In genomic region chr20:58839474-58839874, GRCh38 we compare ENCODE assay signal across 9 cellular contexts. TPM values are rescaled to one million over a fixed set of nuclear protein-coding genes. Genes with fewer than 3 reads are reported as not detected.
DNase-seq lines count a peak whose midpoint lies in the region; ATAC-seq, FAIRE-seq and TF ChIP-seq lines count a peak whose summit lies in the region.
"Had no signal": no experiment of that assay in that cellular context is flagged by ENCODE, and none has a peak within 500 bp of the region (broad histone marks: within the 10 kb centered on the region; RNA-seq: fewer than 3 reads in every experiment).

No MANE protein-coding gene starts in this region.

- no peak overlapping the region for H3K27ac Mint-ChIP-seq in CD4-positive, CD25-positive, alpha-beta regulatory T cell
- H3K27ac Mint-ChIP-seq in endodermal cell, result no peak overlapping the region
- H3K27ac Mint-ChIP-seq in neural crest cell (ENCODE audit: unreplicated experiment), result no peak overlapping the region
- H3K27ac Mint-ChIP-seq: natural killer cell had no signal

- H3K4me3 ChIP-seq in CD4-positive, CD25-positive, alpha-beta regulatory T cell (ENCODE audit: low read depth, low read length), result no peak overlapping the region
- H3K4me3 ChIP-seq in HUES6 (ENCODE audit: low read depth, low read length) (peak overlapping the region; percentile 63), endodermal cell (ENCODE audit: low read length) (peak overlapping the region; percentile 66)

- no peaks in the 10 kb centered on the region for H3K9me3 Mint-ChIP-seq in CD4-positive, CD25-positive, alpha-beta regulatory T cell
- H3K9me3 Mint-ChIP-seq in endodermal cell, result no peaks in the 10 kb centered on the region
- no peaks in the 10 kb centered on the region for H3K9me3 Mint-ChIP-seq in neural crest cell
- H3K9me3 Mint-ChIP-seq: natural killer cell had no signal

- H3K27me3 Mint-ChIP-seq in CD4-positive, CD25-positive, alpha-beta regulatory T cell, result peaks cover 34% of the 10 kb centered on the region
- H3K27me3 Mint-ChIP-seq in endodermal cell (ENCODE audit: insufficient read depth), result peaks cover 53% of the 10 kb centered on the region
- peaks cover 83% of the 10 kb centered on the region for H3K27me3 Mint-ChIP-seq in neural crest cell (ENCODE audit: low read depth)

- H3K9me3 ChIP-seq in CD4-positive, CD25-positive, alpha-beta regulatory T cell (ENCODE audit: control insufficient read depth in 2 of 2, low read length in 2 of 2), result no peaks in the 10 kb centered on the region
- H3K9me3 ChIP-seq in HUES6 (ENCODE audit: control insufficient read depth, insufficient read depth, low read depth, low read length), result no peaks in the 10 kb centered on the region
- H3K9me3 ChIP-seq in endodermal cell (ENCODE audit: control insufficient read depth, low read length), result no peaks in the 10 kb centered on the region

- peaks cover 8% of the 10 kb centered on the region for H3K27me3 ChIP-seq in CD4-positive, CD25-positive, alpha-beta regulatory T cell (ENCODE audit: control insufficient read depth, insufficient read depth, low read length)
- H3K27me3 ChIP-seq in HUES6 (ENCODE audit: control insufficient read depth, insufficient read depth, low read length) (peaks cover 48% of the 10 kb centered on the region), endodermal cell (ENCODE audit: control insufficient read depth, insufficient read depth, low read length, poor library complexity, severe bottlenecking) (peaks cover 58% of the 10 kb centered on the region)

- WGBS in endodermal cell (ENCODE audit: insufficient coverage in 1 of 2, insufficient read length in 1 of 2), 2 experiments, result 40 to 73% methylated on average over 15 to 27 of the region's 27 CpGs

- H3K27ac ChIP-seq in CD4-positive, CD25-positive, alpha-beta regulatory T cell (ENCODE audit: insufficient read depth, low read length, poor library complexity, severe bottlenecking), result no peak overlapping the region
- H3K27ac ChIP-seq in HUES6 (ENCODE audit: low read depth, low read length) (no peak overlapping the region), endodermal cell (ENCODE audit: low read depth, low read length) (no peak overlapping the region)

- TF ChIP-seq CTCF in endodermal cell (conservative IDR thresholded peaks at IDR 0.05), result peak; percentile 77
- TF ChIP-seq CTCF in neural crest cell (conservative IDR thresholded peaks at IDR 0.05), result peak; percentile 60

- peak in 1 of 2 donors; percentile 52 for ATAC-seq in CD4-positive, CD25-positive, alpha-beta regulatory T cell (ENCODE audit: low read depth in 2 of 2)
- ATAC-seq in GM19455 (IDR thresholded peaks at IDR 0.05; ENCODE audit: unreplicated experiment), result no peak

- peaks cover 0 to 7% (median 0%) of the 10 kb centered on the region in 4 donors for H3K4me1 Mint-ChIP-seq in CD4-positive, CD25-positive, alpha-beta regulatory T cell
- H3K4me1 Mint-ChIP-seq in endodermal cell, result peaks cover 24% of the 10 kb centered on the region
- no peaks in the 10 kb centered on the region for H3K4me1 Mint-ChIP-seq in neural crest cell

- H3K9ac ChIP-seq in HUES6 (ENCODE audit: low read length), result peak overlapping the region; percentile 20
- no peak overlapping the region for H3K9ac ChIP-seq in endodermal cell (ENCODE audit: extremely low read depth, low read length, poor library complexity, severe bottlenecking)

- no peak for FAIRE-seq in RCC 7860 (lab: Jason Lieb, UNC)

- H3K4me3 Mint-ChIP-seq in CD4-positive, CD25-positive, alpha-beta regulatory T cell, result peak overlapping the region in 1 of 4 donors; percentile 41
- H3K4me3 Mint-ChIP-seq in endodermal cell (peak overlapping the region; percentile 56), neural crest cell (no peak overlapping the region)
- H3K4me3 Mint-ChIP-seq: natural killer cell had no signal

- H3K4me1 ChIP-seq in CD4-positive, CD25-positive, alpha-beta regulatory T cell (ENCODE audit: control insufficient read depth, insufficient read depth, low read length, poor library complexity, severe bottlenecking), result peaks cover 10% of the 10 kb centered on the region
- peaks cover 26% of the 10 kb centered on the region for H3K4me1 ChIP-seq in HUES6 (ENCODE audit: control insufficient read depth, insufficient read depth, low read length)
- no peaks in the 10 kb centered on the region for H3K4me1 ChIP-seq in endodermal cell (ENCODE audit: control insufficient read depth, insufficient read depth, low read length)

- DNase-seq in CD4-positive, CD25-positive, alpha-beta regulatory T cell, result peak; percentile 13 to 41 (median 30)
- DNase-seq in activated CD4-positive, alpha-beta T cell treated with anti-CD3 and anti-CD28 coated beads, Interleukin-2, amount 50 U/mL, for 1 hour, result peak; percentile 48
- DNase-seq in endodermal cell (peak; percentile 84), neural crest cell (ENCODE audit: low read depth, low spot score) (peak; percentile 42), RCC 7860 (ENCODE audit: low spot score) (no peak)
- no peak for DNase-seq in NK-92 treated with Interleukin-12 subunit alpha and Interleukin-12 subunit beta, amount 100 ng/mL, for 24 hours (lab: John Stamatoyannopoulos, UW)
- DNase-seq: natural killer cell had no signal

- no peaks in the 10 kb centered on the region for H3K36me3 Mint-ChIP-seq in CD4-positive, CD25-positive, alpha-beta regulatory T cell
- H3K36me3 Mint-ChIP-seq in endodermal cell (ENCODE audit: low read depth) (peaks cover 30% of the 10 kb centered on the region), neural crest cell (ENCODE audit: low read depth) (peaks cover 16% of the 10 kb centered on the region)
- H3K36me3 Mint-ChIP-seq: natural killer cell had no signal

- no peaks in the 10 kb centered on the region for H3K36me3 ChIP-seq in CD4-positive, CD25-positive, alpha-beta regulatory T cell (ENCODE audit: control insufficient read depth, insufficient read depth, low read length)
- H3K36me3 ChIP-seq in HUES6 (ENCODE audit: control insufficient read depth, insufficient read depth, low read length) (peaks cover 60% of the 10 kb centered on the region), endodermal cell (ENCODE audit: control insufficient read depth, insufficient read depth, low read length) (peaks cover 26% of the 10 kb centered on the region)

RNA-seq across cellular contexts. Expression of gene GNAS-AS1, which starts 11.2 kb away (rescaled TPM):
- 0.54 TPM for total RNA-seq in CD4-positive, CD25-positive, alpha-beta regulatory T cell
- polyA plus RNA-seq in CD4-positive, CD25-positive, alpha-beta regulatory T cell, result not detected
- total RNA-seq in endodermal cell (1 to 10 TPM; 9.3 to 9.7 TPM), neural crest cell (3.8 and 6.3 TPM in 2 replicates)
- polyA plus RNA-seq in endodermal cell (2013, experiment 1 of 2), result 3.9 TPM
- 2.5 TPM for polyA plus RNA-seq in endodermal cell (2013, experiment 2 of 2)

RNA-seq across cellular contexts. Expression of gene GNAS, which starts 13.0 kb away (rescaled TPM):
- total RNA-seq in CD4-positive, CD25-positive, alpha-beta regulatory T cell, result 890 TPM
- polyA plus RNA-seq in CD4-positive, CD25-positive, alpha-beta regulatory T cell, result 100 to 1,000 TPM; 127 to 171 (median 154) TPM
- 1,000 to 10,000 TPM; 1,246 to 1,267 TPM for total RNA-seq in endodermal cell
- polyA plus RNA-seq in endodermal cell (2013, experiment 1 of 2), result 1,275 TPM
- 1,251 TPM for polyA plus RNA-seq in endodermal cell (2013, experiment 2 of 2)
- total RNA-seq in neural crest cell, result 1,339 and 1,425 TPM in 2 replicates

Comparison
In these comparisons a context has a peak if more than half of its experiments do, and no peak if none do; other contexts are left out.
1. DNase-seq: peak in CD4-positive, CD25-positive, alpha-beta regulatory T cell (3 of 3), activated CD4-positive, alpha-beta T cell treated with anti-CD3 and anti-CD28 coated beads, Interleukin-2, amount 50 U/mL, for 1 hour (single experiment), endodermal cell (single experiment) and neural crest cell (single experiment); none in NK-92 treated with Interleukin-12 subunit alpha and Interleukin-12 subunit beta, amount 100 ng/mL, for 24 hours (single experiment) and RCC 7860 (single experiment).